Comparison of ENCODE assay signal across 8 cellular contexts in the genomic region with DNA sequence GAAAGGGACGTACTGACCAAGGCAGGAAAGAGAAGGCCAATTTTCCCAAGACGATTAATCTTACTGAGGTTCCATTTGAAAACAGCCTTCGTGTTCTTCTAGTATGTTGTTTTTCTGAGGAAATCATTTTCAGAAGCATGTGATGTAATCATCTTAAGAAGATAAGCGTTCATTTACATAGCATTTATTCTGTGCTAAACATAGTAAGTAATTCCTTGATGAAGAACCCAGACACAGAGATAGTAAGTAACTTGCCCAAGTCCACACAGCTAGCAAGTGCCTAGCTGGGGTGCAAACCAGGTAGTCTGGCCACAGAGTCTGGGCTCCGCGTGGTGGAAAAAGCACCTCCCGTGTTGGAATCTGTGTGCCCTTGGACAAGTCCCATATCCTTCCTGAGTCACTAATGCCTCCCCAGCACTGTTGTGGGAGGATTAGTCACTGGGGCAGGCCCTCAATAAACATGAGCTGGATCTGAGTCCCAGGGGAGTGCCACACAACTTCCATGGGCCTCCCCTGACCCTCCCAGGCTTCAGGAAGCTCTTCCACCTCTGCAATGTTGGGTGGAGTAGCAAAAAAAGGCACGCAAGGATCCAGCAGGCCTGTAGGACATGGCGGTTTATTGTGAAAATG. TPM values are rescaled to one million over a fixed set of nuclear protein-coding genes. Genes with fewer than 3 reads are reported as not detected.
DNase-seq lines count a peak whose midpoint lies in the region; ATAC-seq and TF ChIP-seq lines count a peak whose summit lies in the region.

No MANE protein-coding gene starts in this region.

- H3K9me3 ChIP-seq in fibroblast of lung (ENCODE audit: control insufficient read depth, insufficient read depth, low read depth, low read length): no peaks in the 10 kb centered on the region

- H3K27me3 Mint-ChIP-seq in osteocyte (ENCODE audit: unreplicated experiment): no peaks in the 10 kb centered on the region

- H3K4me2 ChIP-seq in fibroblast of lung (ENCODE audit: extremely low read depth, insufficient read depth, low read length): peak overlapping the region; percentile 61

- no peaks in the 10 kb centered on the region for H3K36me3 ChIP-seq in fibroblast of lung (ENCODE audit: control insufficient read depth, insufficient read depth, low read length)

- H3K4me1 ChIP-seq in fibroblast of lung (ENCODE audit: control insufficient read depth, extremely low read depth, insufficient read depth, low read length): peaks cover 15% of the 10 kb centered on the region

- H3K79me2 ChIP-seq in fibroblast of lung (ENCODE audit: control insufficient read depth, insufficient read depth, low read length): no peaks in the 10 kb centered on the region

- TF ChIP-seq CTCF in RWPE1 (conservative IDR thresholded peaks at IDR 0.05; ENCODE audit: low read depth): no peak
- no peak for TF ChIP-seq CTCF in fibroblast of lung (conservative IDR thresholded peaks at IDR 0.05 in 1 of 2, IDR thresholded peaks at IDR 0.05 in 1 of 2; ENCODE audit: low read depth in 1 of 2, low read length in 2 of 2)
- no peak for TF ChIP-seq CTCF in osteocyte (IDR thresholded peaks at IDR 0.05)

- H3K4me3 Mint-ChIP-seq in osteocyte (ENCODE audit: unreplicated experiment): no peak overlapping the region

- CTCF ChIA-PET in RWPE1 (lab: Yijun Ruan, JAX): interaction anchor here (0.6 to 1.3 kb wide), 3 partner anchors 12 to 207 kb away, joined by 3 to 5 read pairs (median 4); no protein-coding TSS in a partner anchor

- no peaks in the 10 kb centered on the region for H4K20me1 ChIP-seq in fibroblast of lung (ENCODE audit: control insufficient read depth, extremely low read depth, insufficient read depth, low read length)

- peaks cover 42% of the 10 kb centered on the region for H3K4me1 Mint-ChIP-seq in osteocyte (ENCODE audit: unreplicated experiment)

- H3K27ac ChIP-seq in RWPE1: peak overlapping the region; percentile 83
- peak overlapping the region; percentile 64 for H3K27ac ChIP-seq in fibroblast of lung (ENCODE audit: insufficient read depth, low read length)

- no peak overlapping the region for H3K9ac ChIP-seq in fibroblast of lung (ENCODE audit: insufficient read depth, low read length)

- DNase-seq in CD1c-positive myeloid dendritic cell (ENCODE audit: extremely low spot score): peak; percentile 42
- DNase-seq in RWPE1 (ENCODE audit: low spot score): peak; percentile 94
- peak; percentile 87 to 95 for DNase-seq in fibroblast of lung (ENCODE audit: low read depth in 2 of 2)
- no peak for DNase-seq in osteocyte (ENCODE audit: extremely low spot score, unreplicated experiment)
- no peak for DNase-seq in NCI-H1105 (lab: John Stamatoyannopoulos, UW)

- H3K9me3 Mint-ChIP-seq in osteocyte (ENCODE audit: unreplicated experiment): no peaks in the 10 kb centered on the region

- H2AFZ ChIP-seq in fibroblast of lung (ENCODE audit: low read length): peak overlapping the region; percentile 52

- peak overlapping the region; percentile 96 for H3K27ac Mint-ChIP-seq in osteocyte (ENCODE audit: unreplicated experiment)

- no peaks in the 10 kb centered on the region for H3K36me3 Mint-ChIP-seq in osteocyte (ENCODE audit: unreplicated experiment)

- ATAC-seq in HG03097 (IDR thresholded peaks at IDR 0.05; ENCODE audit: low FRiP score, unreplicated experiment): no peak
- no peak for ATAC-seq in HG03354 (IDR thresholded peaks at IDR 0.05; ENCODE audit: poor library complexity, severe bottlenecking, unreplicated experiment)
- no peak for ATAC-seq in HG03095 (IDR thresholded peaks at IDR 0.05; ENCODE audit: unreplicated experiment)

- H3K4me3 ChIP-seq in fibroblast of lung (replicated peaks in 1 of 4; ENCODE audit: control extremely low read depth in 1 of 4, insufficient read depth in 1 of 4, low read depth in 3 of 4, low read length in 4 of 4): peak overlapping the region in 1 of 4 experiments; percentile 14

- POLR2A ChIA-PET in RWPE1 (lab: Yijun Ruan, JAX; ENCODE audit: low non-redundant PET): no interaction called here

- no peaks in the 10 kb centered on the region for H3K27me3 ChIP-seq in fibroblast of lung (ENCODE audit: control insufficient read depth, insufficient read depth, low read length)

RNA-seq across cellular contexts. Expression of gene ASAP2, which starts 26.9 kb away (rescaled TPM):
- 16.4 and 19.2 TPM in 2 replicates for total RNA-seq in fibroblast of lung
- 19.9 and 24.0 TPM in 2 replicates for polyA plus RNA-seq in fibroblast of lung
- 10.2 and 11.4 TPM in 2 replicates for polyA plus RNA-seq in fibroblast of lung (2012)
- 10.2 and 14.3 TPM in 2 replicates for polyA minus RNA-seq in fibroblast of lung (ENCODE audit: low replicate concordance)
- 91.0 and 94.7 TPM in 2 replicates for total RNA-seq in osteocyte

Comparison
In these comparisons a context has a peak if more than half of its experiments do, and no peak if none do; other contexts are left out.
1. DNase-seq: peak in CD1c-positive myeloid dendritic cell (single experiment), RWPE1 (single experiment) and fibroblast of lung (2 of 2); none in osteocyte (single experiment) and NCI-H1105 (single experiment).